Comparison of ENCODE assay signal across 1 cellular context in genomic region chr12:132615579-132616066, GRCh38.
TF ChIP-seq lines count a peak whose summit lies in the region.

No MANE protein-coding gene starts in this region.

TF ChIP-seq in H1, 55 proteins besides CTCF, POLR2A, EP300 and RAD21 (continued from another document):
- TF ChIP-seq CHD1 (IDR thresholded peaks at IDR 0.05; ENCODE audit: low read depth, low read length) (no peak), JUN (IDR thresholded peaks at IDR 0.05; ENCODE audit: low read depth, low read length) (no peak), TAF7 (optimal IDR thresholded peaks at IDR 0.05; ENCODE audit: borderline replicate concordance, low read depth, low read length) (no peak), MAX (IDR thresholded peaks at IDR 0.05) (no peak), KDM5A (IDR thresholded peaks at IDR 0.05; ENCODE audit: low read length) (no peak), ZNF274 (IDR thresholded peaks at IDR 0.05; ENCODE audit: borderline replicate concordance, extremely low read depth, low read length) (no peak), GABPA (IDR thresholded peaks at IDR 0.05; ENCODE audit: borderline replicate concordance, insufficient read depth, low read length) (no peak), MAFK (IDR thresholded peaks at IDR 0.05; ENCODE audit: low read depth, low read length) (no peak), KDM1A (IDR thresholded peaks at IDR 0.05; ENCODE audit: borderline replicate concordance, low read length) (no peak), JUND (IDR thresholded peaks at IDR 0.05; ENCODE audit: low read length) (no peak), KDM4A (IDR thresholded peaks at IDR 0.05; ENCODE audit: low read depth, low read length, severe bottlenecking) (no peak), RBBP5 (IDR thresholded peaks at IDR 0.05; ENCODE audit: borderline replicate concordance, low read depth, low read length) (no peak), BRCA1 (IDR thresholded peaks at IDR 0.05; ENCODE audit: low read depth, low read length) (no peak)
